Comparison of ENCODE assay signal across 1 cellular context in the genomic region with DNA sequence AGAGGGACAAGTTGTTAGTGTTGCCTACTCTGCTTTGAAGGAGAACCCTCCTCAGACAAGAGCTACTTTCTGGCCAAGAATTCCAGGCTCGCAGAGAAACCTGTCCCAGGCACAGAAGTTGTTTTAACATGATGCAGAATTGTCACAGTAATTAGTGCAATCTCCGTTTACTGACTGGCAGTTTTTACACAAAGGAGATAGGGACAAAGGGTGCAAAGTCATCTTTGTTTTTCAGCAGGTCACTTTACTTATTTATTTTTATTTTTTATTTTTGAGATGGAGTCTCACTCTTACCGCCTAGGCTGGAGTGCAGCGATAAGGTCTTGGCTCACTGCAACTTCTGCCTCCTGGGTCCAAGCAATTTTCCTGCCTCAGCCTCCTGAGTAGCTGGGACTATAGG.
TF ChIP-seq lines count a peak whose summit lies in the region.

No MANE protein-coding gene starts in this region.

TF ChIP-seq in K562, 482 proteins besides CTCF, POLR2A, EP300 and RAD21:
- no peak for TF ChIP-seq TCF7 (IDR thresholded peaks at IDR 0.05; ENCODE audit: borderline replicate concordance)
- TF ChIP-seq C11orf30 (IDR thresholded peaks at IDR 0.05; ENCODE audit: low read depth): peak; percentile 61; the same call in 1 of the 2 replicates
- TF ChIP-seq ZNF586 (CRISPR knock-in tag; conservative IDR thresholded peaks at IDR 0.05): no peak
- TF ChIP-seq SOX6 (IDR thresholded peaks at IDR 0.05): peak; percentile 21; the same call in 1 of the 2 replicates
- TF ChIP-seq, protein P1, sequence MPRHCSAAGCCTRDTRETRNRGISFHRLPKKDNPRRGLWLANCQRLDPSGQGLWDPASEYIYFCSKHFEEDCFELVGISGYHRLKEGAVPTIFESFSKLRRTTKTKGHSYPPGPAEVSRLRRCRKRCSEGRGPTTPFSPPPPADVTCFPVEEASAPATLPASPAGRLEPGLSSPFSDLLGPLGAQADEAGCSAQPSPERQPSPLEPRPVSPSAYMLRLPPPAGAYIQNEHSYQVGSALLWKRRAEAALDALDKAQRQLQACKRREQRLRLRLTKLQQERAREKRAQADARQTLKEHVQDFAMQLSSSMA (CRISPR knock-in tag; IDR thresholded peaks at IDR 0.05): no peak
- no peak for TF ChIP-seq STAT5A (IDR thresholded peaks at IDR 0.05; ENCODE audit: borderline replicate concordance, low read length)
- TF ChIP-seq, protein P2, sequence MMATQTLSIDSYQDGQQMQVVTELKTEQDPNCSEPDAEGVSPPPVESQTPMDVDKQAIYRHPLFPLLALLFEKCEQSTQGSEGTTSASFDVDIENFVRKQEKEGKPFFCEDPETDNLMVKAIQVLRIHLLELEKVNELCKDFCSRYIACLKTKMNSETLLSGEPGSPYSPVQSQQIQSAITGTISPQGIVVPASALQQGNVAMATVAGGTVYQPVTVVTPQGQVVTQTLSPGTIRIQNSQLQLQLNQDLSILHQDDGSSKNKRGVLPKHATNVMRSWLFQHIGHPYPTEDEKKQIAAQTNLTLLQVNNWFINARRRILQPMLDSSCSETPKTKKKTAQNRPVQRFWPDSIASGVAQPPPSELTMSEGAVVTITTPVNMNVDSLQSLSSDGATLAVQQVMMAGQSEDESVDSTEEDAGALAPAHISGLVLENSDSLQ (IDR thresholded peaks at IDR 0.05): peak; percentile 21; the same call in 1 of the 2 replicates
- TF ChIP-seq SMARCA4 (IDR thresholded peaks at IDR 0.05): peak; percentile 27; the same call in 1 of the 2 replicates
- TF ChIP-seq ZFX (CRISPR knock-in tag; IDR thresholded peaks at IDR 0.05): no peak
- TF ChIP-seq MAFG (tag; conservative IDR thresholded peaks at IDR 0.05): peak; percentile 71
- 0 out of 2 replicates have a peak, but pooled peaks have one; percentile 10 for TF ChIP-seq MAFK (IDR thresholded peaks at IDR 0.05; ENCODE audit: low read length)
- TF ChIP-seq, protein P3, sequence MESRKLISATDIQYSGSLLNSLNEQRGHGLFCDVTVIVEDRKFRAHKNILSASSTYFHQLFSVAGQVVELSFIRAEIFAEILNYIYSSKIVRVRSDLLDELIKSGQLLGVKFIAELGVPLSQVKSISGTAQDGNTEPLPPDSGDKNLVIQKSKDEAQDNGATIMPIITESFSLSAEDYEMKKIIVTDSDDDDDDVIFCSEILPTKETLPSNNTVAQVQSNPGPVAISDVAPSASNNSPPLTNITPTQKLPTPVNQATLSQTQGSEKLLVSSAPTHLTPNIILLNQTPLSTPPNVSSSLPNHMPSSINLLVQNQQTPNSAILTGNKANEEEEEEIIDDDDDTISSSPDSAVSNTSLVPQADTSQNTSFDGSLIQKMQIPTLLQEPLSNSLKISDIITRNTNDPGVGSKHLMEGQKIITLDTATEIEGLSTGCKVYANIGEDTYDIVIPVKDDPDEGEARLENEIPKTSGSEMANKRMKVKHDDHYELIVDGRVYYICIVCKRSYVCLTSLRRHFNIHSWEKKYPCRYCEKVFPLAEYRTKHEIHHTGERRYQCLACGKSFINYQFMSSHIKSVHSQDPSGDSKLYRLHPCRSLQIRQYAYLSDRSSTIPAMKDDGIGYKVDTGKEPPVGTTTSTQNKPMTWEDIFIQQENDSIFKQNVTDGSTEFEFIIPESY (CRISPR knock-in tag; IDR thresholded peaks at IDR 0.05): no peak
- TF ChIP-seq SMARCC2 (IDR thresholded peaks at IDR 0.05; ENCODE audit: low read depth): no peak
- no peak for TF ChIP-seq ZNF143 (CRISPR knock-in tag; IDR thresholded peaks at IDR 0.05)
- TF ChIP-seq MYBL2 (IDR thresholded peaks at IDR 0.05; ENCODE audit: low read depth): no peak
- TF ChIP-seq MYBL2 (CRISPR knock-in tag; IDR thresholded peaks at IDR 0.05; ENCODE audit: borderline replicate concordance): no peak
- TF ChIP-seq ZNF316 (IDR thresholded peaks at IDR 0.05): peak; percentile 62; the same call in 1 of the 2 replicates
- peak; percentile 37; the same call in 1 of the 2 replicates for TF ChIP-seq ARID1B (IDR thresholded peaks at IDR 0.05)
- TF ChIP-seq PPARD (CRISPR knock-in tag; IDR thresholded peaks at IDR 0.05): no peak
- TF ChIP-seq, protein P4, sequence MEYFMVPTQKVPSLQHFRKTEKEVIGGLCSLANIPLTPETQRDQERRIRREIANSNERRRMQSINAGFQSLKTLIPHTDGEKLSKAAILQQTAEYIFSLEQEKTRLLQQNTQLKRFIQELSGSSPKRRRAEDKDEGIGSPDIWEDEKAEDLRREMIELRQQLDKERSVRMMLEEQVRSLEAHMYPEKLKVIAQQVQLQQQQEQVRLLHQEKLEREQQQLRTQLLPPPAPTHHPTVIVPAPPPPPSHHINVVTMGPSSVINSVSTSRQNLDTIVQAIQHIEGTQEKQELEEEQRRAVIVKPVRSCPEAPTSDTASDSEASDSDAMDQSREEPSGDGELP (CRISPR knock-in tag; IDR thresholded peaks at IDR 0.05; ENCODE audit: borderline replicate concordance): no peak
- no peak for TF ChIP-seq ZKSCAN1 (IDR thresholded peaks at IDR 0.05; ENCODE audit: low read depth, low read length)
- no peak for TF ChIP-seq NCOR1 (IDR thresholded peaks at IDR 0.05)
- TF ChIP-seq HMG20B (CRISPR knock-in tag; IDR thresholded peaks at IDR 0.05): no peak
- TF ChIP-seq BMI1 (IDR thresholded peaks at IDR 0.05; ENCODE audit: low read length): no peak
- no peak for TF ChIP-seq POU5F1 (IDR thresholded peaks at IDR 0.05; ENCODE audit: borderline replicate concordance, low read depth, low read length, partially characterized antibody)
- TF ChIP-seq JUN (IDR thresholded peaks at IDR 0.05; ENCODE audit: borderline replicate concordance, low read depth, low read length): no peak
- TF ChIP-seq JUN (CRISPR knock-in tag; IDR thresholded peaks at IDR 0.05; ENCODE audit: borderline replicate concordance): no peak
